Comparison of ENCODE assay signal across 24 cellular contexts in the genomic region with DNA sequence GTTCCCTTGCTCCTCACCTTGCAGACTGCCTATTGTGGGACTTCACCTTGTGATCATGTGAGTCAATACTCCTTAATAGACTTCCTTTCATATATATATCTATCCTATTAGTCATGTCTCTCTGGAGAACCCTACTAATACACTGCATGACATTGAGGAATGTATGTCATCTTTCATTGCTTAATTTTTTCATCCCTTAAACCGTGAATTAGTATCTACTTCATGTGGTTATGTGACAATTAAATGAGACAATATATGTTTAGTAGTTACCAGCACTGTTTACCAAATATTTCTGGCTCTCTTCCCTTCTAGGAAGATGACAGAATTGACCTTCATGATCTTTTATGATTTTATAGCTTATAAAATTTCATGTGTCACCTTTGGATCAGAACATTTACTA.
"Had no signal": no experiment of that assay in that cellular context is flagged by ENCODE, and none has a peak within 500 bp of the region (broad histone marks: within the 10 kb centered on the region; RNA-seq: fewer than 3 reads in every experiment).

No MANE protein-coding gene starts in this region.

- ATAC-seq: effector memory CD8-positive, alpha-beta T cell; esophagus mucosa; foreskin keratinocyte; gastrocnemius medialis; gastroesophageal sphincter; heart left ventricle; heart right ventricle had no signal

- H3K36me3 ChIP-seq: colonic mucosa, esophagus muscularis mucosa, esophagus squamous epithelium, gastrocnemius medialis, gastroesophageal sphincter, heart left ventricle, heart right ventricle had no signal

- H3K4me3 ChIP-seq: colonic mucosa, coronary artery, dorsolateral prefrontal cortex, esophagus muscularis mucosa, esophagus squamous epithelium, gastrocnemius medialis, gastroesophageal sphincter, heart left ventricle, heart right ventricle had no signal

- H3K27me3 ChIP-seq: colonic mucosa, dorsolateral prefrontal cortex, esophagus muscularis mucosa, esophagus squamous epithelium, foreskin keratinocyte, gastrocnemius medialis, gastroesophageal sphincter, heart left ventricle, heart right ventricle had no signal

- H3K27ac ChIP-seq: colonic mucosa, coronary artery, dorsolateral prefrontal cortex, epithelial cell of prostate, esophagus muscularis mucosa, esophagus squamous epithelium, foreskin keratinocyte, gastrocnemius medialis, gastroesophageal sphincter, heart left ventricle, heart right ventricle had no signal

- H3K9me3 ChIP-seq: colonic mucosa, esophagus muscularis mucosa, gastrocnemius medialis, gastroesophageal sphincter had no signal

- H3K4me1 ChIP-seq: colonic mucosa, esophagus muscularis mucosa, esophagus squamous epithelium, foreskin keratinocyte, gastrocnemius medialis, gastroesophageal sphincter, heart left ventricle, heart right ventricle had no signal

- DNase-seq: colonic mucosa; cortex of kidney; dermis blood vessel endothelial cell; dorsolateral prefrontal cortex; effector CD4-positive, alpha-beta T cell; effector CD8-positive, alpha-beta T cell; effector memory CD4-positive, alpha-beta T cell; effector memory CD8-positive, alpha-beta T cell; endodermal cell; erythroblast; esophagus squamous epithelium; foreskin fibroblast; foreskin keratinocyte; foreskin melanocyte; gastrocnemius medialis; glutamatergic neuron; head of caudate nucleus; heart left ventricle; heart right ventricle had no signal
